9 cellular contexts compared by ENCODE assay signal in the genomic region with DNA sequence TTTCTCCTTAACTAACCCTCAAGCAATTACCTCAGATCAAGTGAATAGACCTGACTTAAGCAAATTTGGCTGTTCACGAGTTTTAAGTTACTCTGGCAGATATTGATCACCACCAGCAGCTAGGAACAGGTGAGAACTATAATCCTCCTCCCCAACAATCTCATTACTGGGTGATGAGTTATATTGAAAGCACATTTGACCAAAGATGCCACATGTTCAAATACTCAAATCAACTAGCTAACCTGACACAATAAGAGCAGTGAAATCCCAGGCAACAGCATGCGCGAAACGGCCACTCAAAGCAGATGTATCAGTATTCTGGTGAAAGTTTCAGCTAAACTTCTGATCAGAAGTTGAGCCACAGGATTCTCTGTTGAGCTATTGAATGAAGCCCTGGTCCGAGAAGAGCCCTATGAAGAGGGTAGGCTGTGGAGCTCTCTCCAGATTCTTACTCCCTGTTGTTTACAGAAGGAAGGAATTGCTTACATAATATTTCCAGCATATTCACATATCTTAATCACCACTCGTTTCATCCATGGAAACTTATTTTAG. TPM values are rescaled to one million over a fixed set of nuclear protein-coding genes. Genes with fewer than 3 reads are reported as not detected.
DNase-seq lines count a peak whose midpoint lies in the region; ATAC-seq, FAIRE-seq and TF ChIP-seq lines count a peak whose summit lies in the region.
"Had no signal": no experiment of that assay in that cellular context is flagged by ENCODE, and none has a peak within 500 bp of the region (broad histone marks: within the 10 kb centered on the region; RNA-seq: fewer than 3 reads in every experiment).

No MANE protein-coding gene starts in this region.

- H2AFZ ChIP-seq in HepG2 (ENCODE audit: low read length), result no peak overlapping the region

- peak overlapping the region; percentile 87 for H3K27ac ChIP-seq in AG04450 (ENCODE audit: low read depth, low read length)
- peak overlapping the region; percentile 14 to 56 for H3K27ac ChIP-seq in breast epithelium
- H3K27ac ChIP-seq in HepG2 (ENCODE audit: extremely low read length, insufficient read depth, low read length), result no peak overlapping the region

- intact Hi-C loops in breast epithelium (cut with DNase I; ENCODE audit: low total_unique reads) (no loop called here), HepG2 (cut with micrococcal nuclease; ENCODE audit: unreplicated experiment) (no loop called here)

- TF ChIP-seq CTCF in AG04450 (IDR thresholded peaks at IDR 0.05; ENCODE audit: low read depth, low read length) (no peak), breast epithelium (IDR thresholded peaks at IDR 0.05) (no peak), HepG2 (CRISPR knock-in tag; IDR thresholded peaks at IDR 0.05) (no peak)

- no TSS peak for BruUV-seq in HepG2 (replicated peaks; lab: Mats Ljungman, UMichigan)

- FAIRE-seq in HepG2 (lab: Jason Lieb, UNC), result no peak

- no peak overlapping the region for H3K9ac ChIP-seq in HepG2 (ENCODE audit: insufficient read depth, low read depth, low read length)

- POLR2A ChIA-PET in AG04450 (lab: Yijun Ruan, JAX), result interaction anchor here (0.5 to 2.2 kb wide), 6 partner anchors 15 to 306 kb away, joined by 3 to 10 read pairs (median 3); no protein-coding TSS in a partner anchor
- POLR2A ChIA-PET in HepG2 (lab: Yijun Ruan, JAX), result no interaction called here

- 23% methylated on average over 6 of the region's 6 CpGs for WGBS in HepG2 (ENCODE audit: low lambda C conversion rate)

- ATAC-seq in GM19324 (IDR thresholded peaks at IDR 0.05; ENCODE audit: low FRiP score, unreplicated experiment) (peak; percentile 55), HG03060 (IDR thresholded peaks at IDR 0.05; ENCODE audit: low read depth, unreplicated experiment) (peak; percentile 82), HepG2 (no peak)

- TF ChIP-seq EP300 in HepG2 (IDR thresholded peaks at IDR 0.05; ENCODE audit: low read depth in 2 of 2, low read length in 2 of 2) (no peak), HepG2 (CRISPR knock-in tag; IDR thresholded peaks at IDR 0.05; ENCODE audit: borderline replicate concordance) (no peak)

- H3K9me3 ChIP-seq in AG04450 (ENCODE audit: control insufficient read depth, insufficient read depth, low read length) (no peaks in the 10 kb centered on the region), breast epithelium (no peaks in the 10 kb centered on the region), HepG2 (ENCODE audit: low read length) (no peaks in the 10 kb centered on the region)

- no peak for TF ChIP-seq POLR2A in breast epithelium (IDR thresholded peaks at IDR 0.05)
- TF ChIP-seq POLR2A in HepG2 (IDR thresholded peaks at IDR 0.05; ENCODE audit: insufficient read depth in 1 of 2, low read depth in 2 of 2, low read length in 2 of 2), result no peak

- H3K4me1 ChIP-seq in breast epithelium, result no peaks in the 10 kb centered on the region
- H3K4me1 ChIP-seq in HepG2 (ENCODE audit: insufficient read depth, low read length), result no peaks in the 10 kb centered on the region

- no peaks in the 10 kb centered on the region for H3K79me2 ChIP-seq in HepG2 (ENCODE audit: insufficient read depth, low read length)

- H3K4me3 ChIP-seq in AG04450 (ENCODE audit: low read depth, low read length) (peak overlapping the region; percentile 34), breast epithelium (no peak overlapping the region), HepG2 (replicated peaks in 1 of 3; ENCODE audit: insufficient read depth in 1 of 3, low read depth in 2 of 3, low read length in 3 of 3) (no peak overlapping the region)

- in situ Hi-C loops in HepG2 (cut with HindIII; ENCODE audit: extremely low pct_ligation_motif_present, low pct_unique_long_range_greater_than_20kb), result no loop called here

- no peak overlapping the region for H3K4me2 ChIP-seq in HepG2 (ENCODE audit: low read depth, low read length)

- no peak for TF ChIP-seq RAD21 in HepG2 (CRISPR knock-in tag; IDR thresholded peaks at IDR 0.05)

- DNase-seq in AG04450 (ENCODE audit: low read depth, low spot score) (no peak), breast epithelium (ENCODE audit: low spot score in 2 of 2) (no peak), ureter (ENCODE audit: low spot score) (no peak), DMS 273 treated with DMSO at 0.1 percent for 48 hours (lab: John Stamatoyannopoulos, UW) (no peak), NCI-H2029 (lab: John Stamatoyannopoulos, UW) (no peak), HepG2 (ENCODE audit: low spot score) (no peak)
- DNase-seq: NCI-H2171 treated with DMSO at 0.1 percent for 48 hours had no signal

- H3K27me3 ChIP-seq in AG04450 (ENCODE audit: control insufficient read depth, insufficient read depth, low read length), result no peaks in the 10 kb centered on the region
- H3K27me3 ChIP-seq in breast epithelium, result no peaks in the 10 kb centered on the region
- 0 out of 5 replicates have a peak, but pooled peaks cover 0 to under 1% of the 10 kb centered on the region in 2 experiments for H3K27me3 ChIP-seq in HepG2 (ENCODE audit: control insufficient read depth in 1 of 2, insufficient read depth in 2 of 2, low read length in 2 of 2)

- H3K36me3 ChIP-seq in breast epithelium (no peaks in the 10 kb centered on the region), HepG2 (replicated peaks in 1 of 2; ENCODE audit: control insufficient read depth in 1 of 2, insufficient read depth in 2 of 2, low read length in 2 of 2) (no peaks in the 10 kb centered on the region)

- H4K20me1 ChIP-seq in HepG2 (ENCODE audit: insufficient read depth, low read length), result no peaks in the 10 kb centered on the region

- CTCF ChIA-PET in AG04450 (lab: Charles Lee), result interaction anchor here (0.5 to 1.7 kb wide), 6 partner anchors 10 to 404 kb away, joined by 3 to 5 read pairs (median 4); no protein-coding TSS in a partner anchor
- CTCF ChIA-PET in HepG2 (lab: Yijun Ruan, JAX; ENCODE audit: low intra/inter-chr PET ratio, low total read pairs), result no interaction called here

TF ChIP-seq in HepG2, 621 proteins besides CTCF, POLR2A, EP300 and RAD21:
- TF ChIP-seq PREB (CRISPR knock-in tag; IDR thresholded peaks at IDR 0.05) (no peak), ZNF883 (CRISPR knock-in tag; IDR thresholded peaks at IDR 0.05; ENCODE audit: not compliant biosample characterization) (no peak), EEA1 (CRISPR knock-in tag; IDR thresholded peaks at IDR 0.05; ENCODE audit: borderline replicate concordance) (no peak)
TF ChIP-seq in HepG2: peak in this region for 0.

RNA-seq across cellular contexts. Expression of gene CAV1, which starts 52.6 kb away (rescaled TPM):
- polyA plus RNA-seq in AG04450 (2011; rRNA removed) (1,209 and 1,356 TPM in 2 replicates), HepG2 (2011; rRNA removed) (0.08 and 0.40 TPM in 2 replicates)
- 1,205 and 1,557 TPM in 2 replicates for polyA minus RNA-seq in AG04450 (2011; rRNA and poly(A)+ RNA removed)
- total RNA-seq in breast epithelium (100 to 1,000 TPM; 117 to 729 (median 154) TPM), ureter (127 TPM), HepG2 (2016; rRNA removed; fragmentation: Illumina TruSeq; extraction: Trizol) (not detected in 2 replicates)
- total RNA-seq in HepG2 (2016; cell fraction: cytosol; rRNA removed; fragmentation: Illumina TruSeq; extraction: Trizol; ENCODE audit: low read depth), result not detected in 2 replicates
- not detected in 2 replicates for total RNA-seq in HepG2 (2016; cell fraction: insoluble cytoplasmic fraction; rRNA removed; fragmentation: Illumina TruSeq; extraction: Trizol)
- total RNA-seq in HepG2 (2016; cell fraction: membrane; rRNA removed; fragmentation: Illumina TruSeq; extraction: Trizol), result not detected in 2 replicates
- not detected in 2 replicates for total RNA-seq in HepG2 (2016; cell fraction: nucleus; rRNA removed; fragmentation: Illumina TruSeq; extraction: Trizol)
- 0.10 and 0.36 TPM in 2 replicates for polyA plus RNA-seq in HepG2 (2011; cell fraction: cytosol; rRNA removed)
- 0.10 TPM in 1 of 2 replicates, not detected in the other for polyA plus RNA-seq in HepG2 (2011; cell fraction: nucleus; rRNA removed)
- polyA plus RNA-seq in HepG2 (2012), result 0.13 TPM in 1 of 2 replicates, not detected in the other
- not detected in 2 replicates for polyA plus RNA-seq in HepG2 (2016; cell fraction: cytosol; fragmentation: Illumina TruSeq; extraction: Trizol; ENCODE audit: low read depth)
- polyA plus RNA-seq in HepG2 (2016; cell fraction: insoluble cytoplasmic fraction; fragmentation: Illumina TruSeq; extraction: Trizol; ENCODE audit: low read depth), result not detected in 2 replicates
- not detected in 2 replicates for polyA plus RNA-seq in HepG2 (2016; cell fraction: membrane; fragmentation: Illumina TruSeq; extraction: Trizol; ENCODE audit: low read depth)
- polyA plus RNA-seq in HepG2 (2016; cell fraction: nucleus; fragmentation: Illumina TruSeq; extraction: Trizol; ENCODE audit: insufficient read depth, low read depth), result not detected in 2 replicates
- polyA minus RNA-seq in HepG2 (2011; rRNA and poly(A)+ RNA removed; ENCODE audit: low replicate concordance), result 31.2 TPM in 1 of 2 replicates, not detected in the other
- polyA minus RNA-seq in HepG2 (2011; cell fraction: cytosol; rRNA and poly(A)+ RNA removed), result not detected in 2 replicates
- polyA minus RNA-seq in HepG2 (2011; cell fraction: nucleus; rRNA and poly(A)+ RNA removed), result not detected in 2 replicates

Comparison
In these comparisons a context has a peak if more than half of its experiments do, and no peak if none do; other contexts are left out.
1. RNA of gene CAV1, which starts 52.6 kb away (total RNA-seq): 117 to 729 TPM in breast epithelium and 127 TPM in ureter (single experiment); not detected in HepG2; every median in the first group is over 100 times any median in the second.